In genomic region chr5:181188700-181189362, GRCh38 we compare ENCODE assay signal across 8 cellular contexts. TPM values are rescaled to one million over a fixed set of nuclear protein-coding genes. Genes with fewer than 3 reads are reported as not detected.
A peak's percentile ranks its signal among the peaks of the same experiment; 100 is the strongest.
DNase-seq lines count a peak whose midpoint lies in the region; ATAC-seq and TF ChIP-seq lines count a peak whose summit lies in the region.

No MANE protein-coding gene starts in this region.

- H3K4me1 ChIP-seq in lower lobe of right lung, result peaks cover 20% of the 10 kb centered on the region

- peaks cover 26% of the 10 kb centered on the region for H3K27me3 ChIP-seq in H7 (ENCODE audit: control insufficient read depth, insufficient read depth, low read length)
- H3K27me3 ChIP-seq in lower lobe of right lung (ENCODE audit: low read depth), result no peaks in the 10 kb centered on the region

- peak; percentile 49 for TF ChIP-seq CTCF in VCaP (conservative IDR thresholded peaks at IDR 0.05)
- no peak for TF ChIP-seq CTCF in lower lobe of right lung (IDR thresholded peaks at IDR 0.05)

- intact Hi-C loops in lower lobe of right lung (cut with DNase I), result no loop called here

- H3K27ac ChIP-seq in VCaP (peak overlapping the region; percentile 95), cingulate gyrus (ENCODE audit: low read depth, low read length) (peak overlapping the region; percentile 54), lower lobe of right lung (peak overlapping the region; percentile 89)

- H3K4me3 ChIP-seq in H7 (ENCODE audit: insufficient read depth, low read depth, low read length) (peak overlapping the region; percentile 83), lower lobe of right lung (peak overlapping the region; percentile 84)

- ATAC-seq in lower lobe of right lung (peak; percentile 29 to 55), HG03280 (IDR thresholded peaks at IDR 0.05; ENCODE audit: unreplicated experiment) (no peak), GM18873 (IDR thresholded peaks at IDR 0.05; ENCODE audit: low FRiP score, unreplicated experiment) (no peak)

- H3K36me3 ChIP-seq in H7 (replicated peaks; ENCODE audit: control insufficient read depth, insufficient read depth, low read length) (no peaks in the 10 kb centered on the region), lower lobe of right lung (no peaks in the 10 kb centered on the region)

- peak; percentile 67 for DNase-seq in H7
- DNase-seq in lower lobe of right lung, result peak; percentile 66
- peak; percentile 67 to 76 (median 73) for DNase-seq in stimulated activated CD4-positive, alpha-beta T cell treated with anti-CD3 and anti-CD28 coated beads, TNF-alpha, amount 100 ng/mL, for 24 hours (ENCODE audit: low read depth in 3 of 3)
- no peak for DNase-seq in hepatic stellate cell (ENCODE audit: low spot score)

- H3K9me3 ChIP-seq in lower lobe of right lung, result no peaks in the 10 kb centered on the region

RNA-seq across cellular contexts. Expression of gene TRIM7, which starts 16.2 kb away (rescaled TPM):
- 0.07 and 0.92 TPM in 2 replicates for total RNA-seq in H7 (2014; rRNA removed; shearing (Covaris generic))
- total RNA-seq in lower lobe of right lung, result 4.3 TPM

RNA-seq across cellular contexts. Expression of gene TRIM41, which starts 34.2 kb away (rescaled TPM):
- 13.6 and 19.8 TPM in 2 replicates for total RNA-seq in H7 (2014; rRNA removed; shearing (Covaris generic))
- 29.1 TPM for total RNA-seq in lower lobe of right lung

RNA-seq across cellular contexts. Expression of gene OR2V2, which starts 41.4 kb away (rescaled TPM):
- not detected in 2 replicates for total RNA-seq in H7 (2014; rRNA removed; shearing (Covaris generic))
- not detected for total RNA-seq in lower lobe of right lung

RNA-seq across cellular contexts. Expression of gene RACK1, which starts 54.9 kb away (rescaled TPM):
- total RNA-seq in H7 (2014; rRNA removed; shearing (Covaris generic)), result 5,491 and 6,126 TPM in 2 replicates
- 1,202 TPM for total RNA-seq in lower lobe of right lung

RNA-seq across cellular contexts. Expression of gene OR2V1, which starts 57.9 kb away (rescaled TPM):
- total RNA-seq in H7 (2014; rRNA removed; shearing (Covaris generic)), result not detected in 2 replicates
- not detected for total RNA-seq in lower lobe of right lung

Comparison
In these comparisons a context has a peak if more than half of its experiments do, and no peak if none do; other contexts are left out.
1. ATAC-seq: peak in lower lobe of right lung (2 of 2); none in HG03280 (single experiment) and GM18873 (single experiment).
2. Peak in every context shown above with its lines, with median percentiles within 50 percentile points of each other: H3K27ac ChIP-seq.